Comparison of ENCODE assay signal across 38 cellular contexts in the genomic region with DNA sequence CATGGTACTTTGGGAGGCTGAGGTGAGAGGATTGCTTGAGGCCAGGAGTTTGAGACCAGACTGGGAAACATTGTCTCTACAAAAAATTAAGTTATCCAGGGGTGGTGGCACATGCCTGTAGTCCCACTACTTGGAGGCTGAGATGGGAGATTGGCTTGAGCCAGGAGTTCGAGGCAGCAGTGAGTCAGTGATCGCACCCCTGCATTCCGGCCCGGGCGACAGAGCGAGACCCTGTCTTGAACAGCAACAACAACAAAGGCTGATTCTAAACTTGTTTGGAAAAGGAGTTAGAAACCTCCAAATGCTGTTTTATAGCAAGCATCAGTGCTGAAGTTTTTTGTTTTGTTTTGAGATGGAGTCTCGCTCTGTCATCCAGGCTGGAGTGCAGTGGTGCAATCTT. TPM values are rescaled to one million over a fixed set of nuclear protein-coding genes. Genes with fewer than 3 reads are reported as not detected.
"Had no signal": no experiment of that assay in that cellular context is flagged by ENCODE, and none has a peak within 500 bp of the region (broad histone marks: within the 10 kb centered on the region; RNA-seq: fewer than 3 reads in every experiment).

No MANE protein-coding gene starts in this region.

- H3K36me3 Mint-ChIP-seq: activated CD8-positive, alpha-beta memory T cell treated with anti-CD3 and anti-CD28 coated beads, Interleukin-2, amount 10 ng/mL, durations not matched to agents 7 days and 5 days; activated naive CD4-positive, alpha-beta T cell treated with anti-CD3 and anti-CD28 coated beads, Interleukin-2, amount 10 ng/mL, durations not matched to agents 7 days and 5 days; activated naive CD4-positive, alpha-beta T cell treated with anti-CD3 and anti-CD28 coated beads, Interleukin-2, amount 50 U/mL, for 24 hours; activated naive CD8-positive, alpha-beta T cell; activated naive CD8-positive, alpha-beta T cell treated with anti-CD3 and anti-CD28 coated beads, Interleukin-2, amount 10 ng/mL, durations not matched to agents 7 days and 5 days; brain had no signal

- H3K27ac ChIP-seq: ascending aorta, cardiac muscle cell, WERI-Rb-1 had no signal

- H3K27me3 ChIP-seq: ascending aorta, cardiac muscle cell had no signal

- ATAC-seq: activated CD4-positive, alpha-beta T cell treated with anti-CD3 and anti-CD28 coated beads for 36 hours; activated CD4-positive, CD25-positive, alpha-beta regulatory T cell treated with anti-CD3 and anti-CD28 coated beads, Interleukin-2, amount 50 U/mL, for 24 hours; activated CD8-positive, alpha-beta memory T cell treated with anti-CD3 and anti-CD28 coated beads, Interleukin-2, amount 10 ng/mL, durations not matched to agents 7 days and 5 days; activated CD8-positive, alpha-beta T cell treated with anti-CD3 and anti-CD28 coated beads, Interleukin-2, amount 10 ng/mL, durations not matched to agents 7 days and 5 days; activated naive CD8-positive, alpha-beta T cell treated with anti-CD3 and anti-CD28 coated beads, Interleukin-2, amount 50 U/mL, for 24 hours; WTC11 had no signal

- H3K4me1 ChIP-seq: ascending aorta had no signal

- H3K36me3 ChIP-seq: ascending aorta, cardiac muscle cell, WERI-Rb-1 had no signal

- H3K9me3 Mint-ChIP-seq: activated CD4-positive, alpha-beta memory T cell treated with anti-CD3 and anti-CD28 coated beads, Interleukin-2, amount 10 ng/mL, durations not matched to agents 7 days and 5 days; activated CD4-positive, alpha-beta T cell treated with anti-CD3 and anti-CD28 coated beads, Interleukin-2, amount 10 ng/mL, durations not matched to agents 7 days and 5 days; activated naive CD4-positive, alpha-beta T cell treated with anti-CD3 and anti-CD28 coated beads, Interleukin-2, amount 10 ng/mL, durations not matched to agents 7 days and 5 days; activated naive CD4-positive, alpha-beta T cell treated with anti-CD3 and anti-CD28 coated beads, Interleukin-2, amount 50 U/mL, for 24 hours; activated naive CD8-positive, alpha-beta T cell treated with anti-CD3 and anti-CD28 coated beads, Interleukin-2, amount 10 ng/mL, durations not matched to agents 7 days and 5 days; activated naive CD8-positive, alpha-beta T cell treated with anti-CD3 and anti-CD28 coated beads, Interleukin-2, amount 50 U/mL, for 24 hours; activated T-cell treated with anti-CD3 and anti-CD28 coated beads, Interleukin-2, amount 50 U/mL, for 24 hours; activated T-helper 2 cell treated with anti-CD3 and anti-CD28 coated beads, Interferon-gamma antibody, Interleukin-2, Interleukin-4, amounts not matched to agents 10 μg/mL and 5 μg/mL and 100 μg/mL, durations not matched to agents 14 hours and 24 hours and 36 hours; T-helper 1 cell treated with Interleukin-12 subunit alpha and Interleukin-12 subunit beta and Interleukin-4 antibody, amounts not matched to agents 30 μg/mL and 1 μg/mL, for 36 hours; T-helper 2 cell treated with Interferon-gamma antibody and Interleukin-4, amounts not matched to agents 5 μg/mL and 100 μg/mL, for 36 hours had no signal

- H3K9me3 ChIP-seq: ascending aorta had no signal

- H3K4me1 Mint-ChIP-seq: activated CD4-positive, alpha-beta memory T cell treated with anti-CD3 and anti-CD28 coated beads, Interleukin-2, amount 10 ng/mL, durations not matched to agents 7 days and 5 days; activated CD4-positive, alpha-beta T cell treated with anti-CD3 and anti-CD28 coated beads for 36 hours; activated CD4-positive, alpha-beta T cell treated with anti-CD3 and anti-CD28 coated beads, Interleukin-2, amount 10 ng/mL, durations not matched to agents 7 days and 5 days; activated CD8-positive, alpha-beta memory T cell treated with anti-CD3 and anti-CD28 coated beads, Interleukin-2, amount 10 ng/mL, durations not matched to agents 7 days and 5 days; activated naive CD4-positive, alpha-beta T cell treated with anti-CD3 and anti-CD28 coated beads, Interleukin-2, amount 10 ng/mL, durations not matched to agents 7 days and 5 days; activated naive CD4-positive, alpha-beta T cell treated with anti-CD3 and anti-CD28 coated beads, Interleukin-2, amount 50 U/mL, for 24 hours; activated naive CD8-positive, alpha-beta T cell treated with anti-CD3 and anti-CD28 coated beads, Interleukin-2, amount 10 ng/mL, durations not matched to agents 7 days and 5 days; activated naive CD8-positive, alpha-beta T cell treated with anti-CD3 and anti-CD28 coated beads, Interleukin-2, amount 50 U/mL, for 24 hours; brain; WTC11 had no signal

- H3K4me3 Mint-ChIP-seq: activated CD4-positive, alpha-beta memory T cell treated with anti-CD3 and anti-CD28 coated beads, Interleukin-2, amount 10 ng/mL, durations not matched to agents 7 days and 5 days; activated CD4-positive, alpha-beta T cell treated with anti-CD3 and anti-CD28 coated beads for 36 hours; activated CD4-positive, alpha-beta T cell treated with anti-CD3 and anti-CD28 coated beads, Interleukin-2, amount 10 ng/mL, durations not matched to agents 7 days and 5 days; activated CD8-positive, alpha-beta memory T cell treated with anti-CD3 and anti-CD28 coated beads, Interleukin-2, amount 10 ng/mL, durations not matched to agents 7 days and 5 days; activated CD8-positive, alpha-beta T cell treated with anti-CD3 and anti-CD28 coated beads, Interleukin-2, amount 10 ng/mL, durations not matched to agents 7 days and 5 days; activated naive CD4-positive, alpha-beta T cell treated with anti-CD3 and anti-CD28 coated beads, Interleukin-2, amount 10 ng/mL, durations not matched to agents 7 days and 5 days; activated naive CD4-positive, alpha-beta T cell treated with anti-CD3 and anti-CD28 coated beads, Interleukin-2, amount 50 U/mL, for 24 hours; activated naive CD8-positive, alpha-beta T cell; activated naive CD8-positive, alpha-beta T cell treated with anti-CD3 and anti-CD28 coated beads, Interleukin-2, amount 10 ng/mL, durations not matched to agents 7 days and 5 days; activated naive CD8-positive, alpha-beta T cell treated with anti-CD3 and anti-CD28 coated beads, Interleukin-2, amount 50 U/mL, for 24 hours; activated T-cell treated with anti-CD3 and anti-CD28 coated beads, Interleukin-2, amount 50 U/mL, for 24 hours; brain; T-helper 1 cell treated with Interleukin-12 subunit alpha and Interleukin-12 subunit beta and Interleukin-4 antibody, amounts not matched to agents 30 μg/mL and 1 μg/mL, for 36 hours; T-helper 2 cell treated with Interferon-gamma antibody and Interleukin-4, amounts not matched to agents 5 μg/mL and 100 μg/mL, for 36 hours; WTC11 had no signal

- H3K27ac Mint-ChIP-seq: activated CD4-positive, alpha-beta memory T cell treated with anti-CD3 and anti-CD28 coated beads, Interleukin-2, amount 10 ng/mL, durations not matched to agents 7 days and 5 days; activated CD4-positive, alpha-beta T cell treated with anti-CD3 and anti-CD28 coated beads for 36 hours; activated CD4-positive, alpha-beta T cell treated with anti-CD3 and anti-CD28 coated beads, Interleukin-2, amount 10 ng/mL, durations not matched to agents 7 days and 5 days; activated CD8-positive, alpha-beta memory T cell treated with anti-CD3 and anti-CD28 coated beads, Interleukin-2, amount 10 ng/mL, durations not matched to agents 7 days and 5 days; activated CD8-positive, alpha-beta T cell treated with anti-CD3 and anti-CD28 coated beads, Interleukin-2, amount 10 ng/mL, durations not matched to agents 7 days and 5 days; activated naive CD4-positive, alpha-beta T cell treated with anti-CD3 and anti-CD28 coated beads, Interleukin-2, amount 10 ng/mL, durations not matched to agents 7 days and 5 days; activated naive CD4-positive, alpha-beta T cell treated with anti-CD3 and anti-CD28 coated beads, Interleukin-2, amount 50 U/mL, for 24 hours; activated naive CD8-positive, alpha-beta T cell; activated naive CD8-positive, alpha-beta T cell treated with anti-CD3 and anti-CD28 coated beads, Interleukin-2, amount 10 ng/mL, durations not matched to agents 7 days and 5 days; activated naive CD8-positive, alpha-beta T cell treated with anti-CD3 and anti-CD28 coated beads, Interleukin-2, amount 50 U/mL, for 24 hours; activated T-cell treated with anti-CD3 and anti-CD28 coated beads, Interleukin-2, amount 50 U/mL, for 24 hours; activated T-helper 2 cell treated with anti-CD3 and anti-CD28 coated beads, Interferon-gamma antibody, Interleukin-2, Interleukin-4, amounts not matched to agents 10 μg/mL and 5 μg/mL and 100 μg/mL, durations not matched to agents 14 hours and 24 hours and 36 hours; brain; T-helper 1 cell treated with Interleukin-12 subunit alpha and Interleukin-12 subunit beta and Interleukin-4 antibody, amounts not matched to agents 30 μg/mL and 1 μg/mL, for 36 hours; T-helper 2 cell treated with Interferon-gamma antibody and Interleukin-4, amounts not matched to agents 5 μg/mL and 100 μg/mL, for 36 hours; WTC11 had no signal

- H3K27me3 Mint-ChIP-seq: activated CD4-positive, alpha-beta memory T cell treated with anti-CD3 and anti-CD28 coated beads, Interleukin-2, amount 10 ng/mL, durations not matched to agents 7 days and 5 days; activated CD4-positive, alpha-beta T cell treated with anti-CD3 and anti-CD28 coated beads, Interleukin-2, amount 10 ng/mL, durations not matched to agents 7 days and 5 days; activated naive CD8-positive, alpha-beta T cell treated with anti-CD3 and anti-CD28 coated beads, Interleukin-2, amount 10 ng/mL, durations not matched to agents 7 days and 5 days; activated naive CD8-positive, alpha-beta T cell treated with anti-CD3 and anti-CD28 coated beads, Interleukin-2, amount 50 U/mL, for 24 hours had no signal

- DNase-seq: activated CD4-positive, alpha-beta memory T cell treated with anti-CD3 and anti-CD28 coated beads, Interleukin-2, amount 10 ng/mL, durations not matched to agents 7 days and 5 days; activated CD4-positive, alpha-beta T cell treated with anti-CD3 and anti-CD28 coated beads for 1 hour; activated CD4-positive, alpha-beta T cell treated with anti-CD3 and anti-CD28 coated beads for 36 hours; activated CD4-positive, alpha-beta T cell treated with anti-CD3 and anti-CD28 coated beads, Interleukin-2, amount 10 ng/mL, durations not matched to agents 7 days and 5 days; activated CD4-positive, alpha-beta T cell treated with anti-CD3 and anti-CD28 coated beads, Interleukin-2, amount 50 U/mL, for 48 hours; activated CD4-positive, CD25-positive, alpha-beta regulatory T cell; activated CD8-positive, alpha-beta memory T cell treated with anti-CD3 and anti-CD28 coated beads for 24 hours; activated CD8-positive, alpha-beta memory T cell treated with anti-CD3 and anti-CD28 coated beads, Interleukin-2, amount 10 ng/mL, durations not matched to agents 7 days and 5 days; activated CD8-positive, alpha-beta memory T cell treated with anti-CD3 and anti-CD28 coated beads, Interleukin-2, amount 50 U/mL, for 48 hours; activated CD8-positive, alpha-beta T cell treated with anti-CD3 and anti-CD28 coated beads, Interleukin-2, amount 10 ng/mL, durations not matched to agents 7 days and 5 days; activated effector memory CD4-positive, alpha-beta T cell treated with Interleukin-2 at 50 U/mL for 16 hours; activated gamma-delta T cell; activated naive CD4-positive, alpha-beta T cell treated with anti-CD3 and anti-CD28 coated beads, Interleukin-2, amount 10 ng/mL, durations not matched to agents 7 days and 5 days; activated naive CD4-positive, alpha-beta T cell treated with Interleukin-2 at 50 U/mL for 16 hours; activated naive CD8-positive, alpha-beta T cell treated with anti-CD3 and anti-CD28 coated beads, Interleukin-2, amount 10 ng/mL, durations not matched to agents 7 days and 5 days; activated naive CD8-positive, alpha-beta T cell treated with anti-CD3 and anti-CD28 coated beads, Interleukin-2, amount 50 U/mL, for 24 hours; activated T-cell treated with anti-CD3 and anti-CD28 coated beads, Interleukin-2, amount 50 U/mL, for 24 hours; activated T-cell treated with anti-CD3 and anti-CD28 coated beads, Interleukin-2, amount 50 U/mL, for 48 hours; amygdala; anterior cingulate cortex; central memory CD4-positive, alpha-beta T cell; T-helper 1 cell; T-helper 2 cell; T-helper 9 cell; WERI-Rb-1 had no signal

- H3K4me3 ChIP-seq: ascending aorta, cardiac muscle cell had no signal

RNA-seq across cellular contexts. Expression of a gene that starts 14.7 kb away (rescaled TPM):
- total RNA-seq: activated CD4-positive, alpha-beta memory T cell treated with anti-CD3 and anti-CD28 coated beads, Interleukin-2, amount 10 ng/mL, durations not matched to agents 7 days and 5 days; activated CD4-positive, alpha-beta T cell treated with anti-CD3 and anti-CD28 coated beads for 36 hours; activated CD4-positive, alpha-beta T cell treated with anti-CD3 and anti-CD28 coated beads, Interleukin-2, amount 10 ng/mL, durations not matched to agents 7 days and 5 days; activated CD8-positive, alpha-beta memory T cell treated with anti-CD3 and anti-CD28 coated beads, Interleukin-2, amount 10 ng/mL, durations not matched to agents 7 days and 5 days; activated CD8-positive, alpha-beta T cell treated with anti-CD3 and anti-CD28 coated beads, Interleukin-2, amount 10 ng/mL, durations not matched to agents 7 days and 5 days; activated naive CD8-positive, alpha-beta T cell treated with anti-CD3 and anti-CD28 coated beads, Interleukin-2, amount 10 ng/mL, durations not matched to agents 7 days and 5 days; activated T-helper 2 cell treated with anti-CD3 and anti-CD28 coated beads, Interferon-gamma antibody, Interleukin-2, Interleukin-4, amounts not matched to agents 10 μg/mL and 5 μg/mL and 100 μg/mL, durations not matched to agents 14 hours and 24 hours and 36 hours; ascending aorta; bronchial epithelial cell; cardiac muscle cell; cerebellum; WTC11 had no signal
- polyA plus RNA-seq: cardiac muscle cell had no signal

RNA-seq across cellular contexts. Expression of a gene that starts 38.3 kb away (rescaled TPM):
- total RNA-seq: activated CD4-positive, alpha-beta memory T cell treated with anti-CD3 and anti-CD28 coated beads, Interleukin-2, amount 10 ng/mL, durations not matched to agents 7 days and 5 days; activated CD4-positive, alpha-beta T cell treated with anti-CD3 and anti-CD28 coated beads for 36 hours; activated CD4-positive, alpha-beta T cell treated with anti-CD3 and anti-CD28 coated beads, Interleukin-2, amount 10 ng/mL, durations not matched to agents 7 days and 5 days; activated CD8-positive, alpha-beta memory T cell treated with anti-CD3 and anti-CD28 coated beads, Interleukin-2, amount 10 ng/mL, durations not matched to agents 7 days and 5 days; activated CD8-positive, alpha-beta T cell treated with anti-CD3 and anti-CD28 coated beads, Interleukin-2, amount 10 ng/mL, durations not matched to agents 7 days and 5 days; activated naive CD8-positive, alpha-beta T cell treated with anti-CD3 and anti-CD28 coated beads, Interleukin-2, amount 10 ng/mL, durations not matched to agents 7 days and 5 days; activated T-helper 2 cell treated with anti-CD3 and anti-CD28 coated beads, Interferon-gamma antibody, Interleukin-2, Interleukin-4, amounts not matched to agents 10 μg/mL and 5 μg/mL and 100 μg/mL, durations not matched to agents 14 hours and 24 hours and 36 hours; ascending aorta; bronchial epithelial cell; cardiac muscle cell; cerebellum; WTC11 had no signal
- polyA plus RNA-seq: adipose tissue, cardiac muscle cell had no signal
